In genomic region chr1:26276432-26276838, GRCh38 we compare ENCODE assay signal across 8 cellular contexts. TPM values are rescaled to one million over a fixed set of nuclear protein-coding genes. Genes with fewer than 3 reads are reported as not detected.
DNase-seq lines count a peak whose midpoint lies in the region; ATAC-seq and TF ChIP-seq lines count a peak whose summit lies in the region.

No MANE protein-coding gene starts in this region.

- H3K27me3 Mint-ChIP-seq in natural killer cell treated with Interleukin-12 subunit alpha and Interleukin-12 subunit beta and Interleukin-15 and Interleukin-18, amount 100 ng/mL, for 72 hours: no peaks in the 10 kb centered on the region

- H3K36me3 Mint-ChIP-seq in natural killer cell treated with Interleukin-12 subunit alpha and Interleukin-12 subunit beta and Interleukin-15 and Interleukin-18, amount 100 ng/mL, for 72 hours: peaks cover 11% of the 10 kb centered on the region

- peak overlapping the region; percentile 75 to 84 for H3K27ac Mint-ChIP-seq in natural killer cell treated with Interleukin-12 subunit alpha and Interleukin-12 subunit beta and Interleukin-15 and Interleukin-18, amount 100 ng/mL, for 72 hours

- peak overlapping the region; percentile 76 for H3K27ac ChIP-seq in caudate nucleus (ENCODE audit: low read depth, low read length)

- H3K36me3 ChIP-seq in BE2C: peaks cover 15% of the 10 kb centered on the region

- ATAC-seq in natural killer cell treated with Interleukin-12 subunit alpha and Interleukin-12 subunit beta and Interleukin-15 and Interleukin-18, amount 100 ng/mL, for 72 hours: no peak
- no peak for ATAC-seq in HG03565 (IDR thresholded peaks at IDR 0.05; ENCODE audit: unreplicated experiment)

- H3K4me3 ChIP-seq in BE2C (ENCODE audit: low read depth, low read length): no peak overlapping the region

- no peak for TF ChIP-seq CTCF in BE2C (IDR thresholded peaks at IDR 0.05; ENCODE audit: low read depth, low read length)

- peak; percentile 38 to 44 for DNase-seq in AML-193 (lab: John Stamatoyannopoulos, UW)
- DNase-seq in KBM-7: peak; percentile 86
- peak in 5 of 61 donors; percentile 22 to 76 (median 26) for DNase-seq in caudate nucleus (lab: John Stamatoyannopoulos, UW)
- DNase-seq in natural killer cell treated with Interleukin-12 subunit alpha and Interleukin-12 subunit beta and Interleukin-15 and Interleukin-18, amount 100 ng/mL, for 72 hours (ENCODE audit: low spot score): no peak
- DNase-seq in NAMALWA (ENCODE audit: low spot score): no peak
- no peak for DNase-seq in BE2C
- no peak for DNase-seq in NCI-H526 (lab: John Stamatoyannopoulos, UW)

- in situ Hi-C loops in KBM-7 (cut with MboI; ENCODE audit: low pct_unique_long_range_greater_than_20kb, low sequenced_read_pairs): no loop called here

- H3K4me3 Mint-ChIP-seq in natural killer cell treated with Interleukin-12 subunit alpha and Interleukin-12 subunit beta and Interleukin-15 and Interleukin-18, amount 100 ng/mL, for 72 hours: peak overlapping the region; percentile 86

- H3K4me1 Mint-ChIP-seq in natural killer cell treated with Interleukin-12 subunit alpha and Interleukin-12 subunit beta and Interleukin-15 and Interleukin-18, amount 100 ng/mL, for 72 hours (ENCODE audit: low read depth in 2 of 2): peaks cover 54 to 61% of the 10 kb centered on the region in 2 donors

- H3K9me3 Mint-ChIP-seq in natural killer cell treated with Interleukin-12 subunit alpha and Interleukin-12 subunit beta and Interleukin-15 and Interleukin-18, amount 100 ng/mL, for 72 hours: no peaks in the 10 kb centered on the region

- no peaks in the 10 kb centered on the region for H3K27me3 ChIP-seq in BE2C

- H3K9me3 ChIP-seq in BE2C: no peaks in the 10 kb centered on the region

- peaks cover 11% of the 10 kb centered on the region for H3K4me1 ChIP-seq in BE2C

RNA-seq across cellular contexts. Expression of gene SH3BGRL3, which starts 3.5 kb away (rescaled TPM):
- 100 to 1,000 TPM; 203 to 249 TPM for total RNA-seq in natural killer cell treated with Interleukin-12 subunit alpha and Interleukin-12 subunit beta and Interleukin-15 and Interleukin-18, amount 100 ng/mL, for 72 hours
- 170 TPM for polyA plus RNA-seq in BE2C (2012; ENCODE audit: insufficient read depth, insufficient read length, low read depth)

RNA-seq across cellular contexts. Expression of gene UBXN11, which starts 30.0 kb away (rescaled TPM):
- total RNA-seq in natural killer cell treated with Interleukin-12 subunit alpha and Interleukin-12 subunit beta and Interleukin-15 and Interleukin-18, amount 100 ng/mL, for 72 hours: 10 to 100 TPM in 1 of 2 donors, 1 to 10 TPM in 1; 9.9 to 24.8 TPM
- 8.4 TPM for polyA plus RNA-seq in BE2C (2012; ENCODE audit: insufficient read depth, insufficient read length, low read depth)

RNA-seq across cellular contexts. Expression of gene CD52, which starts 41.3 kb away (rescaled TPM):
- 10 to 100 TPM in 1 of 2 donors, 1 to 10 TPM in 1; 8.1 to 17.2 TPM for total RNA-seq in natural killer cell treated with Interleukin-12 subunit alpha and Interleukin-12 subunit beta and Interleukin-15 and Interleukin-18, amount 100 ng/mL, for 72 hours
- polyA plus RNA-seq in BE2C (2012; ENCODE audit: insufficient read depth, insufficient read length, low read depth): not detected

RNA-seq across cellular contexts. Expression of gene CEP85, which starts 42.4 kb away (rescaled TPM):
- 10 to 100 TPM; 21.0 to 57.5 TPM for total RNA-seq in natural killer cell treated with Interleukin-12 subunit alpha and Interleukin-12 subunit beta and Interleukin-15 and Interleukin-18, amount 100 ng/mL, for 72 hours
- polyA plus RNA-seq in BE2C (2012; ENCODE audit: insufficient read depth, insufficient read length, low read depth): 9.7 TPM

Comparison
In these comparisons a context has a peak if more than half of its experiments do, and no peak if none do; other contexts are left out.
1. DNase-seq: peak in AML-193 (2 of 2) and KBM-7 (single experiment); none in natural killer cell treated with Interleukin-12 subunit alpha and Interleukin-12 subunit beta and Interleukin-15 and Interleukin-18, amount 100 ng/mL, for 72 hours (single experiment), NAMALWA (single experiment), BE2C (single experiment) and NCI-H526 (0 of 2).